Comparison of ENCODE assay signal across 28 cellular contexts in genomic region chr6:132205946-132206345, GRCh38.
"Had no signal": no experiment of that assay in that cellular context is flagged by ENCODE, and none has a peak within 500 bp of the region (broad histone marks: within the 10 kb centered on the region; RNA-seq: fewer than 3 reads in every experiment).

No MANE protein-coding gene starts in this region.

- H3K9me3 ChIP-seq: ascending aorta, mucosa of descending colon had no signal

- H3K27ac ChIP-seq: ascending aorta, foreskin keratinocyte, skin epidermis, tibial artery, VCaP had no signal

- H3K4me3 Mint-ChIP-seq: activated naive CD4-positive, alpha-beta T cell treated with anti-CD3 and anti-CD28 coated beads, Interleukin-2, amount 50 U/mL, for 24 hours; memory B cell; naive B cell; neural crest cell; stimulated activated naive B cell treated with anti-CD40 and anti-IgM and Interleukin-4, amounts not matched to agents 10 μg/mL and 1 μg/mL and 100 μg/mL, for 72 hours; T-helper 1 cell treated with Interleukin-12 subunit alpha and Interleukin-12 subunit beta and Interleukin-4 antibody, amounts not matched to agents 30 μg/mL and 1 μg/mL, for 36 hours had no signal

- H3K4me1 Mint-ChIP-seq: activated naive CD4-positive, alpha-beta T cell treated with anti-CD3 and anti-CD28 coated beads, Interleukin-2, amount 50 U/mL, for 24 hours; memory B cell; naive B cell; stimulated activated naive B cell treated with anti-CD40 and anti-IgM and Interleukin-4, amounts not matched to agents 10 μg/mL and 1 μg/mL and 100 μg/mL, for 72 hours had no signal

- H3K27me3 Mint-ChIP-seq: progenitor cell of endocrine pancreas had no signal

- H3K36me3 ChIP-seq: ascending aorta, tibial artery had no signal

- DNase-seq: activated CD4-positive, alpha-beta T cell treated with anti-CD3 and anti-CD28 coated beads for 1 hour; activated CD8-positive, alpha-beta memory T cell treated with anti-CD3 and anti-CD28 coated beads for 24 hours; activated CD8-positive, alpha-beta memory T cell treated with anti-CD3 and anti-CD28 coated beads, Interleukin-2, amount 50 U/mL, for 48 hours; activated effector memory CD4-positive, alpha-beta T cell treated with anti-CD3 and anti-CD28 coated beads, Interleukin-2, amount 50 U/mL, for 16 hours; activated T-cell treated with anti-CD3 and anti-CD28 coated beads, Interleukin-2, amount 50 U/mL, for 48 hours; dermis blood vessel endothelial cell; effector memory CD4-positive, alpha-beta T cell; glutamatergic neuron; hippocampal formation; islet precursor cell; mucosa of descending colon; naive B cell; right cardiac atrium; stimulated activated CD4-positive, alpha-beta T cell treated with anti-CD3 and anti-CD28 coated beads, Interleukin-15, amount 100 ng/mL, for 24 hours; stimulated activated CD4-positive, alpha-beta T cell treated with anti-CD3 and anti-CD28 coated beads, Interleukin-4, amount 100 ng/mL, for 4 hours; stimulated activated naive B cell treated with anti-CD40 and anti-IgM and Interleukin-4, amounts not matched to agents 10 μg/mL and 1 μg/mL and 100 μg/mL, for 72 hours; tibial artery had no signal

- H3K4me3 ChIP-seq: ascending aorta, mucosa of descending colon, skin epidermis, tibial artery had no signal

- ATAC-seq: foreskin keratinocyte; mucosa of descending colon; right cardiac atrium; stimulated activated naive B cell treated with anti-CD40 and anti-IgM and Interleukin-4, amounts not matched to agents 10 μg/mL and 1 μg/mL and 100 μg/mL, for 72 hours had no signal

- H3K4me1 ChIP-seq: foreskin keratinocyte, tibial artery had no signal

- H3K36me3 Mint-ChIP-seq: activated naive CD4-positive, alpha-beta T cell treated with anti-CD3 and anti-CD28 coated beads, Interleukin-2, amount 50 U/mL, for 24 hours; memory B cell; naive B cell; stimulated activated naive B cell treated with anti-CD40 and anti-IgM and Interleukin-4, amounts not matched to agents 10 μg/mL and 1 μg/mL and 100 μg/mL, for 72 hours had no signal

- H3K27ac Mint-ChIP-seq: activated naive CD4-positive, alpha-beta T cell treated with anti-CD3 and anti-CD28 coated beads, Interleukin-2, amount 50 U/mL, for 24 hours; memory B cell; progenitor cell of endocrine pancreas; T-helper 1 cell treated with Interleukin-12 subunit alpha and Interleukin-12 subunit beta and Interleukin-4 antibody, amounts not matched to agents 30 μg/mL and 1 μg/mL, for 36 hours had no signal

- H3K9me3 Mint-ChIP-seq: memory B cell; T-helper 1 cell treated with Interleukin-12 subunit alpha and Interleukin-12 subunit beta and Interleukin-4 antibody, amounts not matched to agents 30 μg/mL and 1 μg/mL, for 36 hours had no signal

- FAIRE-seq: endothelial cell of umbilical vein, urothelium cell line had no signal

- H3K27me3 ChIP-seq: ascending aorta, foreskin keratinocyte, tibial artery had no signal
